ENCODE assay signal across 7 cellular contexts in genomic region chr5:177404641-177405134, GRCh38. TPM values are rescaled to one million over a fixed set of nuclear protein-coding genes. Genes with fewer than 3 reads are reported as not detected.
DNase-seq lines count a peak whose midpoint lies in the region; ATAC-seq and TF ChIP-seq lines count a peak whose summit lies in the region.

No MANE protein-coding gene starts in this region.

- peak overlapping the region; percentile 52 to 86 (median 69) for H3K27ac ChIP-seq in Peyer's patch

- H3K9me3 ChIP-seq in Peyer's patch (peaks cover 0 to 5% (median 0%) of the 10 kb centered on the region in 4 donors), skeletal muscle satellite cell (replicated peaks; ENCODE audit: low read length) (no peaks in the 10 kb centered on the region)

- no peak for TF ChIP-seq POLR2A in Peyer's patch (IDR thresholded peaks at IDR 0.05)

- peak; percentile 26 for DNase-seq in GM20000 (ENCODE audit: low spot score)
- no peak for DNase-seq in Peyer's patch
- no peak for DNase-seq in fibroblast of mammary gland (ENCODE audit: low read depth)
- DNase-seq in amniotic stem cell (lab: John Stamatoyannopoulos, UW): no peak

- H3K4me2 ChIP-seq in skeletal muscle satellite cell (ENCODE audit: low read length): peak overlapping the region; percentile 97

- H3K4me3 ChIP-seq in Peyer's patch (peak overlapping the region; percentile 41 to 79 (median 68)), fibroblast of mammary gland (ENCODE audit: control insufficient read depth, low read depth, low read length) (peak overlapping the region; percentile 51), skeletal muscle satellite cell (ENCODE audit: low read length) (peak overlapping the region; percentile 76)

- H3K27me3 ChIP-seq in Peyer's patch: peaks cover 0 to 24% of the 10 kb centered on the region in 2 donors
- H3K27me3 ChIP-seq in skeletal muscle satellite cell (ENCODE audit: control insufficient read depth, insufficient read depth, low read length): peaks cover 64% of the 10 kb centered on the region

- H3K36me3 ChIP-seq in Peyer's patch: no peaks in the 10 kb centered on the region
- H3K36me3 ChIP-seq in skeletal muscle satellite cell (ENCODE audit: insufficient read depth, low read length): no peaks in the 10 kb centered on the region

- peaks cover 4 to 41% (median 28%) of the 10 kb centered on the region in 4 donors for H3K4me1 ChIP-seq in Peyer's patch
- peaks cover 38% of the 10 kb centered on the region for H3K4me1 ChIP-seq in skeletal muscle satellite cell (ENCODE audit: control insufficient read depth, insufficient read depth, low read length)

- TF ChIP-seq CTCF in GM20000 (IDR thresholded peaks at IDR 0.05; ENCODE audit: extremely low read depth, missing control alignments) (no peak), Peyer's patch (IDR thresholded peaks at IDR 0.05) (no peak), fibroblast of mammary gland (conservative IDR thresholded peaks at IDR 0.05; ENCODE audit: control insufficient read depth, insufficient read depth, low read depth, low read length) (no peak)

- ATAC-seq in GM21381 (IDR thresholded peaks at IDR 0.05; ENCODE audit: unreplicated experiment): no peak
- ATAC-seq in GM21528 (IDR thresholded peaks at IDR 0.05; ENCODE audit: low FRiP score, unreplicated experiment): no peak

- H3K9ac ChIP-seq in skeletal muscle satellite cell (ENCODE audit: low read depth, low read length): peak overlapping the region; percentile 63

RNA-seq across cellular contexts. Expression of gene PFN3, which starts 4.2 kb away (rescaled TPM):
- total RNA-seq in Peyer's patch: not detected
- total RNA-seq in skeletal muscle satellite cell (2012; rRNA removed): not detected in 2 replicates

RNA-seq across cellular contexts. Expression of gene F12, which starts 4.7 kb away (rescaled TPM):
- 10 to 100 TPM in 1 of 4 donors, 1 to 10 TPM in 3; 1.7 to 22.2 (median 7.8) TPM for total RNA-seq in Peyer's patch
- 1.3 and 1.5 TPM in 2 replicates for total RNA-seq in skeletal muscle satellite cell (2012; rRNA removed)

RNA-seq across cellular contexts. Expression of gene SLC34A1, which starts 20.5 kb away (rescaled TPM):
- under 1 TPM in 1 of 4 donors, not detected in 3; 0.35 TPM for total RNA-seq in Peyer's patch
- not detected in 2 replicates for total RNA-seq in skeletal muscle satellite cell (2012; rRNA removed)

RNA-seq across cellular contexts. Expression of gene GRK6, which starts 21.8 kb away (rescaled TPM):
- 100 to 1,000 TPM in 1 of 4 donors, 10 to 100 TPM in 3; 36.2 to 140 (median 40.7) TPM for total RNA-seq in Peyer's patch
- 22.1 and 28.4 TPM in 2 replicates for total RNA-seq in skeletal muscle satellite cell (2012; rRNA removed)

RNA-seq across cellular contexts. Expression of gene PRR7, which starts 41.9 kb away (rescaled TPM):
- total RNA-seq in Peyer's patch: 1 to 10 TPM in 2 of 4 donors, under 1 TPM in 1, not detected in 1; 0.70 to 2.2 (median 1.9) TPM
- total RNA-seq in skeletal muscle satellite cell (2012; rRNA removed): 35.2 and 37.8 TPM in 2 replicates
